ENCODE assay signal across 22 cellular contexts in the genomic region with DNA sequence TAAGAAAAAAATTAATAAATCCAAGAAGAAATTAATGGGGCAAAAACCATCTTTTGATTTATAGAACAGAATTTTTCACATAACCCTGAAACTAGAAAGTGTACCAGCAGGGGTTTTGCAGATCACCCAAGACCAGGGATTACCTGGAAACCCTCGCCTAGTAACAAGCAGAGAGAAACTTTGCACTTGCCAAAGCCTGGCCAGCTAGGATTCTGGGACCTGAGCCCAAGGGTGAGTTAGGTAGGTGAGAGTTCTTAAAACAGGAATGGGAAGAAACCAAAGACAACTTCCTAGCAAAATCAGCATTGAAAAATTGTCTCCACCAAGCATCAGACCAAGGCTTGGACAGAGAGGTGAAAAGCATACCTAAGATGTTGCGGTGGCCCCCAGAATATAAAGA.
A peak's percentile ranks its signal among the peaks of the same experiment; 100 is the strongest.
DNase-seq lines count a peak whose midpoint lies in the region; ATAC-seq, FAIRE-seq and TF ChIP-seq lines count a peak whose summit lies in the region.
"Had no signal": no experiment of that assay in that cellular context is flagged by ENCODE, and none has a peak within 500 bp of the region (broad histone marks: within the 10 kb centered on the region; RNA-seq: fewer than 3 reads in every experiment).

No MANE protein-coding gene starts in this region.

- ATAC-seq in Right ventricle myocardium superior (ENCODE audit: poor library complexity) (peak; percentile 63), PC-3 (peak; percentile 60), GM19463 (IDR thresholded peaks at IDR 0.05; ENCODE audit: unreplicated experiment) (no peak), aorta (ENCODE audit: low FRiP score) (no peak)
- ATAC-seq: CD8-positive, alpha-beta T cell had no signal

- H3K79me2 ChIP-seq in PC-3 (ENCODE audit: low read length), result no peaks in the 10 kb centered on the region
- no peaks in the 10 kb centered on the region for H3K79me2 ChIP-seq in keratinocyte (ENCODE audit: control insufficient read depth, insufficient read depth, low read length)

- no peaks in the 10 kb centered on the region for H3F3A ChIP-seq in PC-3 (ENCODE audit: low read length, unreplicated experiment)

- H3K9me1 ChIP-seq in keratinocyte (ENCODE audit: control insufficient read depth, extremely low read depth, insufficient read depth, low read length), result no peaks in the 10 kb centered on the region

- POLR2A ChIA-PET in PC-3 (lab: Charles Lee; ENCODE audit: unreplicated experiment), result no interaction called here

- dilution Hi-C loops in keratinocyte (cut with MboI; ENCODE audit: extremely low pct_ligation_motif_present, low sequenced_read_pairs), result no loop called here

- CTCF ChIA-PET in PC-3 (lab: Charles Lee), result no interaction called here

- H4K20me1 ChIP-seq in PC-3 (ENCODE audit: low read length) (no peaks in the 10 kb centered on the region), keratinocyte (ENCODE audit: control insufficient read depth, extremely low read depth, insufficient read depth, low read length) (no peaks in the 10 kb centered on the region)
- H4K20me1 ChIP-seq: BLaER1 had no signal

- H3K27ac ChIP-seq in PC-3 (ENCODE audit: low read length), result peak overlapping the region; percentile 29
- no peak overlapping the region for H3K27ac ChIP-seq in keratinocyte (ENCODE audit: control insufficient read depth, insufficient read depth, low read length)
- no peak overlapping the region for H3K27ac ChIP-seq in aorta (ENCODE audit: low read depth in 1 of 2, low read length in 2 of 2)
- H3K27ac ChIP-seq: 22Rv1, BLaER1, C4-2B, GM23248 had no signal

- H3K9me3 ChIP-seq in PC-3 (ENCODE audit: low read length) (no peaks in the 10 kb centered on the region), keratinocyte (ENCODE audit: control insufficient read depth, low read depth, low read length) (no peaks in the 10 kb centered on the region), aorta (ENCODE audit: control insufficient read depth, low read length) (no peaks in the 10 kb centered on the region)
- H3K9me3 ChIP-seq: BLaER1, HAP-1 had no signal

- no peak for DNase-seq in Right ventricle myocardium superior
- DNase-seq in cardiac septum (ENCODE audit: low spot score), result no peak
- DNase-seq in PC-3, result peak; percentile 67
- DNase-seq in keratinocyte (ENCODE audit: low read depth, low spot score), result no peak
- no peak for DNase-seq in stimulated activated CD4-positive, alpha-beta T cell treated with anti-CD3 and anti-CD28 coated beads, Interleukin-15, amount 100 ng/mL, for 24 hours
- DNase-seq in aorta, result no peak
- DNase-seq: Calu3; CD4-positive, CD25-positive, alpha-beta regulatory T cell; CD8-positive, alpha-beta T cell; DMS53; DMS79 treated with DMSO at 0.1 percent for 48 hours; GF-D8; GM23248; HFFc6 had no signal

- TF ChIP-seq CTCF in PC-3 (conservative IDR thresholded peaks at IDR 0.05; ENCODE audit: low read depth, low read length) (no peak), keratinocyte (optimal IDR thresholded peaks at IDR 0.05 in 1 of 3, IDR thresholded peaks at IDR 0.05 in 1 of 3, conservative IDR thresholded peaks at IDR 0.05 in 1 of 3; ENCODE audit: extremely low read depth in 1 of 3, insufficient read depth in 2 of 3, low read length in 3 of 3) (no peak)

- H3K27me3 ChIP-seq in PC-3 (ENCODE audit: low read length), result no peaks in the 10 kb centered on the region
- H3K27me3 ChIP-seq in keratinocyte (ENCODE audit: control insufficient read depth, extremely low read depth, insufficient read depth, low read length), result no peaks in the 10 kb centered on the region
- H3K27me3 ChIP-seq in aorta (ENCODE audit: control insufficient read depth in 1 of 2, insufficient read depth in 2 of 2, low read length in 1 of 2), result no peaks in the 10 kb centered on the region
- H3K27me3 ChIP-seq: BLaER1 had no signal

- H3K4me2 ChIP-seq in PC-3 (ENCODE audit: low read length) (peak overlapping the region; percentile 47), keratinocyte (ENCODE audit: control insufficient read depth, extremely low read depth, insufficient read depth, low read depth, low read length) (peak overlapping the region; percentile 14)
- H3K4me2 ChIP-seq: BLaER1 had no signal

- H3K4me3 ChIP-seq in PC-3 (ENCODE audit: low read length), result peak overlapping the region; percentile 21; the same call in 1 of the 2 replicates
- no peak overlapping the region for H3K4me3 ChIP-seq in keratinocyte (ENCODE audit: control insufficient read depth in 2 of 3, extremely low read depth in 1 of 3, insufficient read depth in 2 of 3, low read depth in 1 of 3, low read length in 3 of 3)
- no peak overlapping the region for H3K4me3 ChIP-seq in aorta (ENCODE audit: low read length in 2 of 2)
- H3K4me3 ChIP-seq: BLaER1, GM23248, HAP-1 had no signal

- 95 to 97% methylated on average over 2 of the region's 2 CpGs for WGBS in aorta, 2 donors

- intact Hi-C loops in Right ventricle myocardium superior (cut with DNase I), result no loop called here
- intact Hi-C loops in cardiac septum (cut with DNase I), result no loop called here
- intact Hi-C loops in PC-3 (cut with micrococcal nuclease), result no loop called here
- intact Hi-C loops in aorta (cut with DNase I), result no loop called here

- no TSS peak for BruUV-seq in PC-3 (replicated peaks; lab: Mats Ljungman, UMichigan)

- H3K9me2 ChIP-seq in PC-3 (replicated peaks; ENCODE audit: low read length), result no peaks in the 10 kb centered on the region

- H3K4me1 ChIP-seq in PC-3 (ENCODE audit: insufficient read depth, low read length) (peaks cover 25% of the 10 kb centered on the region), keratinocyte (ENCODE audit: control insufficient read depth, extremely low read depth, insufficient read depth, low read length) (peaks cover 9% of the 10 kb centered on the region), aorta (ENCODE audit: control insufficient read depth in 1 of 2, insufficient read depth in 2 of 2, low read length in 2 of 2) (no peaks in the 10 kb centered on the region)
- H3K4me1 ChIP-seq: BLaER1, HAP-1 had no signal

- H3K36me3 ChIP-seq in PC-3 (ENCODE audit: low read depth, low read length) (no peaks in the 10 kb centered on the region), keratinocyte (ENCODE audit: control insufficient read depth in 2 of 2, extremely low read depth in 1 of 2, insufficient read depth in 2 of 2, low read length in 2 of 2) (no peaks in the 10 kb centered on the region), aorta (ENCODE audit: control insufficient read depth in 1 of 2, insufficient read depth in 2 of 2, low read length in 1 of 2) (no peaks in the 10 kb centered on the region)
- H3K36me3 ChIP-seq: BLaER1, HAP-1 had no signal

- H3K9ac ChIP-seq in PC-3 (ENCODE audit: low read length) (no peak overlapping the region), keratinocyte (ENCODE audit: control insufficient read depth, extremely low read depth, insufficient read depth, low read length) (no peak overlapping the region)
- H3K9ac ChIP-seq: BLaER1, GM23248 had no signal

- FAIRE-seq in keratinocyte (lab: Jason Lieb, UNC), result no peak
- FAIRE-seq: GM12891, GM18507, H54 had no signal

- H2AFZ ChIP-seq in PC-3 (ENCODE audit: low read length) (peak overlapping the region; percentile 43; the same call in 1 of the 2 replicates), keratinocyte (ENCODE audit: control insufficient read depth, low read length) (peak overlapping the region; percentile 29)
- H2AFZ ChIP-seq: GM23248 had no signal

Comparison
In these comparisons a context has a peak if more than half of its experiments do, and no peak if none do; other contexts are left out.
1. ATAC-seq: peak in Right ventricle myocardium superior (single experiment) and PC-3 (single experiment); none in GM19463 (single experiment) and aorta (single experiment).